Comparison of ENCODE assay signal across 29 cellular contexts in the genomic region with DNA sequence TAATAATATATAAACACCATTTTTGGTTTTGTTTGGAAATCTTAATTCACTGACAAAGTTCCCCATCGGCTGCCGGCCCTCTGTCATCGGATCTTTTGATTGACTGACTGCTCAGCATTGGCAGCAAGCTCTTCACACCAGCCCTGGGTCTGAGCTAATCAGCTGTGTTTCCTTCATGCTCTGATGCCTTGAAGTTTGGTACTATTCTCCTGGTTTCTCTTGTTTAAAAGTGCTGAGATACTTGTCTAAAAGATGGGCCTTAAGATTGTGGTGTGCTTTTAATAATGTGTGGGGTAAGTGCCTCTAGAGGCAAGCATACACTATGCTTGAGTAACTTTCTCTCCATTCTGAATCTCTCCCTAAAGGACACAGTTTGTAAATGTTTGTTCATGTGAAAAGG.
"Had no signal": no experiment of that assay in that cellular context is flagged by ENCODE, and none has a peak within 500 bp of the region (broad histone marks: within the 10 kb centered on the region; RNA-seq: fewer than 3 reads in every experiment).

No MANE protein-coding gene starts in this region.

- H3K27me3 Mint-ChIP-seq: activated CD8-positive, alpha-beta memory T cell treated with anti-CD3 and anti-CD28 coated beads, Interleukin-2, amount 10 ng/mL, durations not matched to agents 7 days and 5 days; activated naive CD8-positive, alpha-beta T cell treated with anti-CD3 and anti-CD28 coated beads, Interleukin-2, amount 10 ng/mL, durations not matched to agents 7 days and 5 days; T-helper 17 cell had no signal

- H3K4me3 Mint-ChIP-seq: activated CD4-positive, alpha-beta T cell treated with anti-CD3 and anti-CD28 coated beads, Interleukin-2, amount 10 ng/mL, durations not matched to agents 24 days and 14 days; activated CD8-positive, alpha-beta memory T cell treated with anti-CD3 and anti-CD28 coated beads, Interleukin-2, amount 10 ng/mL, durations not matched to agents 7 days and 5 days; activated naive CD4-positive, alpha-beta T cell treated with anti-CD3 and anti-CD28 coated beads for 36 hours; activated naive CD8-positive, alpha-beta T cell treated with anti-CD3 and anti-CD28 coated beads, Interleukin-2, amount 10 ng/mL, durations not matched to agents 7 days and 5 days; activated T-cell treated with anti-CD3 and anti-CD28 coated beads, Interleukin-2, amount 50 U/mL, for 4 hours; T-helper 17 cell; WTC11 had no signal

- H3K27ac ChIP-seq: adrenal gland, KMS-11, SJSA1 had no signal

- H3K4me2 ChIP-seq: KMS-11 had no signal

- H3K9ac ChIP-seq: KMS-11 had no signal

- ATAC-seq: activated CD8-positive, alpha-beta memory T cell treated with anti-CD3 and anti-CD28 coated beads, Interleukin-2, amount 10 ng/mL, durations not matched to agents 7 days and 5 days; activated T-cell treated with anti-CD3 and anti-CD28 coated beads, Interleukin-2, amount 50 U/mL, for 4 hours; PC-3; SK-N-SH treated with all-trans-retinoic acid at 6 μM for 48 hours; T-helper 17 cell; WTC11 had no signal

- H3K36me3 ChIP-seq: adrenal gland, MG63 had no signal

- H3K4me1 Mint-ChIP-seq: T-helper 17 cell, WTC11 had no signal

- H3K9me3 Mint-ChIP-seq: activated CD4-positive, alpha-beta T cell treated with anti-CD3 and anti-CD28 coated beads, Interleukin-2, amount 10 ng/mL, durations not matched to agents 24 days and 14 days; activated naive CD4-positive, alpha-beta T cell treated with anti-CD3 and anti-CD28 coated beads for 36 hours; activated naive CD8-positive, alpha-beta T cell treated with anti-CD3 and anti-CD28 coated beads, Interleukin-2, amount 10 ng/mL, durations not matched to agents 7 days and 5 days; activated T-cell treated with anti-CD3 and anti-CD28 coated beads, Interleukin-2, amount 50 U/mL, for 4 hours; WTC11 had no signal

- H3K36me3 Mint-ChIP-seq: activated naive CD8-positive, alpha-beta T cell treated with anti-CD3 and anti-CD28 coated beads, Interleukin-2, amount 10 ng/mL, durations not matched to agents 7 days and 5 days; WTC11 had no signal

- DNase-seq: activated CD4-positive, alpha-beta T cell treated with anti-CD3 and anti-CD28 coated beads for 1 hour; activated CD4-positive, alpha-beta T cell treated with anti-CD3 and anti-CD28 coated beads, Interleukin-2, amount 10 ng/mL, durations not matched to agents 24 days and 14 days; activated CD4-positive, alpha-beta T cell treated with anti-CD3 and anti-CD28 coated beads, Interleukin-2, amount 50 U/mL, for 48 hours; activated CD8-positive, alpha-beta memory T cell treated with anti-CD3 and anti-CD28 coated beads, Interleukin-2, amount 10 ng/mL, durations not matched to agents 7 days and 5 days; activated effector memory CD4-positive, alpha-beta T cell treated with anti-CD3 and anti-CD28 coated beads, Interleukin-2, amount 50 U/mL, for 16 hours; activated naive CD4-positive, alpha-beta T cell treated with anti-CD3 and anti-CD28 coated beads for 36 hours; activated naive CD8-positive, alpha-beta T cell treated with anti-CD3 and anti-CD28 coated beads, Interleukin-2, amount 10 ng/mL, durations not matched to agents 7 days and 5 days; activated T-cell treated with anti-CD3 and anti-CD28 coated beads, Interleukin-2, amount 50 U/mL, for 4 hours; adrenal gland; anterior cingulate cortex; cerebellar nuclear complex; MG63; MV-4-11; NCI-H1105; NCI-H1436; NCI-H1694 treated with DMSO at 0.1 percent for 48 hours; NCI-H2029 treated with DMSO at 0.1 percent for 48 hours; NCI-H345; NCI-H510A; NCI-H526 treated with DMSO at 0.1 percent for 48 hours; NCI-H82; PC-3; SHP77; T-helper 17 cell; T-helper 9 cell had no signal

- H3K4me3 ChIP-seq: adrenal gland, MG63, SJSA1 had no signal

- H3K27ac Mint-ChIP-seq: activated CD4-positive, alpha-beta T cell treated with anti-CD3 and anti-CD28 coated beads, Interleukin-2, amount 10 ng/mL, durations not matched to agents 24 days and 14 days; activated CD8-positive, alpha-beta memory T cell treated with anti-CD3 and anti-CD28 coated beads, Interleukin-2, amount 10 ng/mL, durations not matched to agents 7 days and 5 days; activated naive CD4-positive, alpha-beta T cell treated with anti-CD3 and anti-CD28 coated beads for 36 hours; activated naive CD8-positive, alpha-beta T cell treated with anti-CD3 and anti-CD28 coated beads, Interleukin-2, amount 10 ng/mL, durations not matched to agents 7 days and 5 days; T-helper 17 cell; WTC11 had no signal

- H3K9me3 ChIP-seq: adrenal gland, MG63, SJSA1 had no signal

- H3K27me3 ChIP-seq: adrenal gland, MG63, SJSA1 had no signal
